ENCODE assay signal across 1 cellular context in the genomic region with DNA sequence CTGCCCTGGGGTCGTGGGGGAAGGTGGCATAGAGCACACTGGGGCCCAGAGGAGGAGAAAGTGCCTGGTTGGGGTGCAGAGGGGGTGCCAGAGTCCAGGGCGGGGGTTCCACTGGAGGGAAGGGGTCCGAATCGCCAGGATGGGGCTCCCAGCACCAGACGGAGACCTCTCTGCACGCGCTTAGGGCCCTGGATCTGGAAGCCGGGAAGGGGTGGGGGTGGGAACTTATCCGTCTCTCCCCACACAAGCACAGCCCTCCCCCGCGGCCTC.
TF ChIP-seq lines count a peak whose summit lies in the region.

No MANE protein-coding gene starts in this region.

TF ChIP-seq in WTC11, 78 proteins besides CTCF, POLR2A, EP300 and RAD21 (continued from another document):
- TF ChIP-seq, protein P1, sequence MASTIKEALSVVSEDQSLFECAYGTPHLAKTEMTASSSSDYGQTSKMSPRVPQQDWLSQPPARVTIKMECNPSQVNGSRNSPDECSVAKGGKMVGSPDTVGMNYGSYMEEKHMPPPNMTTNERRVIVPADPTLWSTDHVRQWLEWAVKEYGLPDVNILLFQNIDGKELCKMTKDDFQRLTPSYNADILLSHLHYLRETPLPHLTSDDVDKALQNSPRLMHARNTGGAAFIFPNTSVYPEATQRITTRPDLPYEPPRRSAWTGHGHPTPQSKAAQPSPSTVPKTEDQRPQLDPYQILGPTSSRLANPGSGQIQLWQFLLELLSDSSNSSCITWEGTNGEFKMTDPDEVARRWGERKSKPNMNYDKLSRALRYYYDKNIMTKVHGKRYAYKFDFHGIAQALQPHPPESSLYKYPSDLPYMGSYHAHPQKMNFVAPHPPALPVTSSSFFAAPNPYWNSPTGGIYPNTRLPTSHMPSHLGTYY (CRISPR knock-in tag; IDR thresholded peaks at IDR 0.05): no peak
- TF ChIP-seq, protein P2, sequence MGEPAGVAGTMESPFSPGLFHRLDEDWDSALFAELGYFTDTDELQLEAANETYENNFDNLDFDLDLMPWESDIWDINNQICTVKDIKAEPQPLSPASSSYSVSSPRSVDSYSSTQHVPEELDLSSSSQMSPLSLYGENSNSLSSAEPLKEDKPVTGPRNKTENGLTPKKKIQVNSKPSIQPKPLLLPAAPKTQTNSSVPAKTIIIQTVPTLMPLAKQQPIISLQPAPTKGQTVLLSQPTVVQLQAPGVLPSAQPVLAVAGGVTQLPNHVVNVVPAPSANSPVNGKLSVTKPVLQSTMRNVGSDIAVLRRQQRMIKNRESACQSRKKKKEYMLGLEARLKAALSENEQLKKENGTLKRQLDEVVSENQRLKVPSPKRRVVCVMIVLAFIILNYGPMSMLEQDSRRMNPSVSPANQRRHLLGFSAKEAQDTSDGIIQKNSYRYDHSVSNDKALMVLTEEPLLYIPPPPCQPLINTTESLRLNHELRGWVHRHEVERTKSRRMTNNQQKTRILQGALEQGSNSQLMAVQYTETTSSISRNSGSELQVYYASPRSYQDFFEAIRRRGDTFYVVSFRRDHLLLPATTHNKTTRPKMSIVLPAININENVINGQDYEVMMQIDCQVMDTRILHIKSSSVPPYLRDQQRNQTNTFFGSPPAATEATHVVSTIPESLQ (CRISPR knock-in tag; IDR thresholded peaks at IDR 0.05): no peak
